In genomic region chr19:2494447-2495129, GRCh38 we compare ENCODE assay signal across 8 cellular contexts. TPM values are rescaled to one million over a fixed set of nuclear protein-coding genes. Genes with fewer than 3 reads are reported as not detected.
DNase-seq lines count a peak whose midpoint lies in the region; ATAC-seq and TF ChIP-seq lines count a peak whose summit lies in the region.

No MANE protein-coding gene starts in this region.

- peak overlapping the region; percentile 78 for H3K4me3 ChIP-seq in adipocyte (ENCODE audit: low read length)

- CTCF ChIA-PET in RWPE1 (lab: Yijun Ruan, JAX) = interaction anchor here (0.6 to 1.0 kb wide), 2 partner anchors 47 to 154 kb away, joined by 3 to 4 read pairs; no protein-coding TSS in a partner anchor

- no peaks in the 10 kb centered on the region for H3K9me3 ChIP-seq in adipocyte (ENCODE audit: control insufficient read depth, low read length)

- DNase-seq in AG08396 (ENCODE audit: low spot score) = peak; percentile 88
- DNase-seq in GM20000 (ENCODE audit: low spot score) = peak; percentile 91
- DNase-seq in RWPE1 (ENCODE audit: low spot score) = peak; percentile 41
- peak; percentile 95 for DNase-seq in adipocyte (ENCODE audit: low read depth)
- peak; percentile 90 for DNase-seq in cardiac septum (ENCODE audit: low spot score)
- DNase-seq in omental fat pad (ENCODE audit: low spot score) = peak; percentile 39
- DNase-seq in putamen (ENCODE audit: low spot score) = no peak
- DNase-seq in SKM-1 treated with dmso at 0.1 percent for 144 hours (lab: John Stamatoyannopoulos, UW; ENCODE audit: unreplicated experiment) = no peak

- peak; percentile 45 for ATAC-seq in omental fat pad (ENCODE audit: low FRiP score)

- POLR2A ChIA-PET in RWPE1 (lab: Yijun Ruan, JAX; ENCODE audit: low non-redundant PET) = no interaction called here

- intact Hi-C loops in cardiac septum (cut with DNase I) = loop anchor here (1.0 to 2.0 kb wide), 2 partner anchors 18 to 46 kb away; partner anchors contain the start of gene GADD45B

- peak overlapping the region; percentile 97 for H3K27ac ChIP-seq in RWPE1

- H3K9ac ChIP-seq in adipocyte (ENCODE audit: low read length) = peak overlapping the region; percentile 86

- no peaks in the 10 kb centered on the region for H3K36me3 ChIP-seq in adipocyte (ENCODE audit: control insufficient read depth, insufficient read depth, low read length, severe bottlenecking)

- H3K27me3 ChIP-seq in adipocyte (replicated peaks; ENCODE audit: control insufficient read depth, insufficient read depth, low read length) = no peaks in the 10 kb centered on the region

- TF ChIP-seq CTCF in GM20000 (IDR thresholded peaks at IDR 0.05; ENCODE audit: extremely low read depth, missing control alignments) (no peak), RWPE1 (conservative IDR thresholded peaks at IDR 0.05; ENCODE audit: low read depth) (no peak), omental fat pad (IDR thresholded peaks at IDR 0.05) (no peak)

- peaks cover 27% of the 10 kb centered on the region for H3K4me1 ChIP-seq in adipocyte (ENCODE audit: control insufficient read depth, insufficient read depth, low read length)

RNA-seq across cellular contexts. Expression of gene GADD45B, which starts 18.7 kb away (rescaled TPM):
- total RNA-seq in cardiac septum = 54.4 TPM
- total RNA-seq in omental fat pad = 100 to 1,000 TPM; 120 to 726 (median 425) TPM

RNA-seq across cellular contexts. Expression of gene LMNB2, which starts 37.8 kb away (rescaled TPM):
- total RNA-seq in cardiac septum (13.2 TPM), omental fat pad (10 to 100 TPM; 14.1 to 37.5 (median 23.0) TPM)

Comparison
In these comparisons a context has a peak if more than half of its experiments do, and no peak if none do; other contexts are left out.
1. DNase-seq: peak in AG08396 (single experiment), GM20000 (single experiment), RWPE1 (single experiment), adipocyte (single experiment), cardiac septum (single experiment) and omental fat pad (single experiment); none in putamen (single experiment) and SKM-1 treated with dmso at 0.1 percent for 144 hours (single experiment).